ENCODE assay signal across 18 cellular contexts in the genomic region with DNA sequence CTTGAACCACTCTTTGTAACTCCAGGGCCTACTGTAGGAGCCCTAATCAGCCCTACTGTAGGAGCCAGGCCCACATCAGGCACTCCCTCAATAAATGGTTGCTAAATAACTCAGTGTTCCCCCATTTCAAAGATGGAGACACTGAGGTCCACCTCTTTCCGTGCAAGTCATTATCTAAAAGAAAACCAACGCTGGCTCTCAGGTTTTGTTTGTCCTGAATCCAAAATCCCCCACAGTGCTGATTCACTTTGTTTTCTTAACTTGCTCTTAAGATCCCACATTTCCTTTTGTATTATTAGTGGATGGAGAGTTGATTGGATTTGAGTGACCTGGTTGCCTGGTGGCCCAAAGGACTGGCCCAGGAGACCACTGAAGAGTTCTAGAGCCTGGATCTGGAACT.
"Had no signal": no experiment of that assay in that cellular context is flagged by ENCODE, and none has a peak within 500 bp of the region (broad histone marks: within the 10 kb centered on the region; RNA-seq: fewer than 3 reads in every experiment).

No MANE protein-coding gene starts in this region.

- H3K79me2 ChIP-seq: hepatocyte had no signal

- H3K9me3 ChIP-seq: adrenal gland, left lung, mucosa of descending colon, upper lobe of left lung had no signal

- ATAC-seq: mucosa of descending colon; naive thymus-derived CD8-positive, alpha-beta T cell; SK-N-SH treated with all-trans-retinoic acid at 6 μM for 48 hours had no signal

- H3K4me3 Mint-ChIP-seq: naive thymus-derived CD8-positive, alpha-beta T cell had no signal

- FAIRE-seq: bronchial epithelial cell, kidney had no signal

- H2AFZ ChIP-seq: hepatocyte had no signal

- H3K36me3 Mint-ChIP-seq: naive thymus-derived CD8-positive, alpha-beta T cell had no signal

- H3K4me1 ChIP-seq: left lung, upper lobe of left lung had no signal

- H3K27me3 ChIP-seq: adrenal gland, hepatocyte, left lung, upper lobe of left lung had no signal

- H3K4me2 ChIP-seq: hepatocyte had no signal

- H3K27ac ChIP-seq: adrenal gland, hepatocyte, left lung, skin epidermis, upper lobe of left lung, WERI-Rb-1 had no signal

- DNase-seq: activated CD4-positive, alpha-beta T cell treated with anti-CD3 and anti-CD28 coated beads, Interleukin-2, amount 50 U/mL, for 48 hours; activated naive CD4-positive, alpha-beta T cell treated with anti-CD3 and anti-CD28 coated beads, Interleukin-2, amount 50 U/mL, for 16 hours; adrenal gland; erythroblast; kidney; left lung; mucosa of descending colon; naive thymus-derived CD8-positive, alpha-beta T cell; posterior cingulate gyrus; stimulated activated CD4-positive, alpha-beta T cell treated with anti-CD3 and anti-CD28 coated beads, Interleukin-4, amount 100 ng/mL, for 4 hours; stimulated activated CD8-positive, alpha-beta memory T cell treated with anti-CD3 and anti-CD28 coated beads, Interleukin-4, amount 100 ng/mL, for 48 hours; stimulated activated naive CD4-positive, alpha-beta T cell treated with Interleukin-2 at 50 U/mL for 16 hours; upper lobe of left lung; WERI-Rb-1 had no signal

- H3K36me3 ChIP-seq: adrenal gland, left lung, upper lobe of left lung, WERI-Rb-1 had no signal

- H3K9me3 Mint-ChIP-seq: naive thymus-derived CD8-positive, alpha-beta T cell had no signal

- H3K4me3 ChIP-seq: adrenal gland, hepatocyte, left lung, mucosa of descending colon, skin epidermis, upper lobe of left lung had no signal

- H3K27ac Mint-ChIP-seq: naive thymus-derived CD8-positive, alpha-beta T cell had no signal
